1 cellular context compared by ENCODE assay signal in the genomic region with DNA sequence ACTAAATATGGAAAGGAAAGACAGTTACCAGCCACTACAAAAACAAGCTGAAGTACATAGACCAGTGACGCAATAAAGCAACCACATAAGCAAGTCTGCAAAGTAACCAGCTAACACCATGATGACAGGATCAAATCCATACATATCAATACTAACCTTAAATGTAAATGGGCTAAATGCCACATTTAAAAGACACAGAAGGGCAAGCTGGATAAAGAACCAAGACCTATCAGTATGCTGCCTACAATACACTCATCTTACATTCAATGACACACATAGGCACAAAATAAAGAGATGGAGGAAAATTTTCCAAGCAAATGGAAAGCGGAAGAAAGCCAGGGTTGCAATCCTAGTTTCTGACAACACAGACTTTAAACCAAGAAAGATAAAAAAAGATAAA.
TF ChIP-seq lines count a peak whose summit lies in the region.

No MANE protein-coding gene starts in this region.

TF ChIP-seq in HepG2, 621 proteins besides CTCF, POLR2A, EP300 and RAD21 (continued from another document):
- peak; percentile 47; the same call in 1 of the 2 replicates for TF ChIP-seq CEBPB (IDR thresholded peaks at IDR 0.05; ENCODE audit: borderline replicate concordance, low read depth, low read length)
